15 cellular contexts compared by ENCODE assay signal in genomic region chr17:15432807-15433547, GRCh38. TPM values are rescaled to one million over a fixed set of nuclear protein-coding genes. Genes with fewer than 3 reads are reported as not detected.
DNase-seq lines count a peak whose midpoint lies in the region; ATAC-seq, FAIRE-seq and TF ChIP-seq lines count a peak whose summit lies in the region.
"Had no signal": no experiment of that assay in that cellular context is flagged by ENCODE, and none has a peak within 500 bp of the region (broad histone marks: within the 10 kb centered on the region; RNA-seq: fewer than 3 reads in every experiment).

No MANE protein-coding gene starts in this region.

- peaks cover 6% of the 10 kb centered on the region for H3K4me1 Mint-ChIP-seq in astrocyte (ENCODE audit: low read depth, unreplicated experiment)

- H3K27me3 Mint-ChIP-seq in astrocyte (ENCODE audit: low read depth, unreplicated experiment) = no peaks in the 10 kb centered on the region

- no peaks in the 10 kb centered on the region for H3K27me3 ChIP-seq in AG04450 (ENCODE audit: control insufficient read depth, insufficient read depth, low read length)
- H3K27me3 ChIP-seq in astrocyte (ENCODE audit: insufficient read depth, low read length) = no peaks in the 10 kb centered on the region
- no peaks in the 10 kb centered on the region for H3K27me3 ChIP-seq in H7 (ENCODE audit: control insufficient read depth, insufficient read depth, low read length)

- TF ChIP-seq CTCF in AG04450 (IDR thresholded peaks at IDR 0.05; ENCODE audit: low read depth, low read length) (no peak), astrocyte (IDR thresholded peaks at IDR 0.05; ENCODE audit: insufficient read depth, low read depth, low read length) (no peak), omental fat pad (IDR thresholded peaks at IDR 0.05) (no peak)

- POLR2A ChIA-PET in AG04450 (lab: Yijun Ruan, JAX) = interaction anchor here (0.5 to 2.1 kb wide), 9 partner anchors 9 to 170 kb away, joined by 3 to 12 read pairs (median 5); no protein-coding TSS in a partner anchor

- no peaks in the 10 kb centered on the region for H3K36me3 ChIP-seq in astrocyte (ENCODE audit: insufficient read depth, low read length)
- peaks cover 7% of the 10 kb centered on the region for H3K36me3 ChIP-seq in H7 (replicated peaks; ENCODE audit: control insufficient read depth, insufficient read depth, low read length)

- intact Hi-C loops in left cardiac atrium (cut with DNase I) = no loop called here

- DNase-seq in AG04450 (ENCODE audit: low read depth, low spot score) (peak; percentile 89), astrocyte (ENCODE audit: low read depth) (peak; percentile 60), left cardiac atrium (peak; percentile 41), omental fat pad (ENCODE audit: low spot score) (no peak), HT-29 (ENCODE audit: low spot score) (no peak), H7 (no peak), hepatic stellate cell (ENCODE audit: low spot score) (no peak)
- no peak for DNase-seq in activated CD4-positive, CD25-positive, alpha-beta regulatory T cell (lab: John Stamatoyannopoulos, UW)
- DNase-seq: activated T-cell treated with anti-CD3 and anti-CD28 coated beads for 4 hours; effector CD8-positive, alpha-beta T cell; NCI-H2029 treated with DMSO at 0.1 percent for 48 hours; NK-92 treated with Interleukin-12 subunit alpha and Interleukin-12 subunit beta, amount 100 ng/mL, for 24 hours had no signal

- H3K9me3 ChIP-seq in AG04450 (ENCODE audit: control insufficient read depth, insufficient read depth, low read length) (no peaks in the 10 kb centered on the region), astrocyte (ENCODE audit: insufficient read depth, low read depth, low read length) (no peaks in the 10 kb centered on the region)
- H3K9me3 ChIP-seq: A549 had no signal

- H2AFZ ChIP-seq in astrocyte (ENCODE audit: low read depth, low read length) = no peak overlapping the region

- no peak overlapping the region for H3K9ac ChIP-seq in astrocyte (ENCODE audit: low read length)

- H3K36me3 Mint-ChIP-seq in astrocyte (ENCODE audit: low read depth, unreplicated experiment) = peaks cover 17% of the 10 kb centered on the region

- H3K27ac ChIP-seq in AG04450 (ENCODE audit: low read depth, low read length) (peak overlapping the region; percentile 83), astrocyte (ENCODE audit: low read depth, low read length) (no peak overlapping the region)
- H3K27ac ChIP-seq: A549 had no signal

- CTCF ChIA-PET in AG04450 (lab: Charles Lee) = interaction anchor here (0.6 kb wide), 3 partner anchors 15 to 55 kb away, joined by 3 to 4 read pairs (median 4); no protein-coding TSS in a partner anchor

- no peaks in the 10 kb centered on the region for H4K20me1 ChIP-seq in astrocyte (ENCODE audit: insufficient read depth, low read length)

- FAIRE-seq in astrocyte (lab: Jason Lieb, UNC) = no peak
- FAIRE-seq: A549 had no signal

- no peaks in the 10 kb centered on the region for H3K4me1 ChIP-seq in astrocyte (ENCODE audit: insufficient read depth, low read length)
- H3K4me1 ChIP-seq: A549 had no signal

- H3K4me2 ChIP-seq in astrocyte (ENCODE audit: low read length) = no peak overlapping the region
- H3K4me2 ChIP-seq: A549 had no signal

- H3K27ac Mint-ChIP-seq in astrocyte (ENCODE audit: unreplicated experiment) = peak overlapping the region; percentile 9

- peaks cover 3% of the 10 kb centered on the region for H3K9me3 Mint-ChIP-seq in astrocyte (ENCODE audit: unreplicated experiment)

- H3K4me3 ChIP-seq in AG04450 (ENCODE audit: low read depth, low read length) (no peak overlapping the region), astrocyte (ENCODE audit: insufficient read depth, low read depth, low read length) (no peak overlapping the region), H7 (ENCODE audit: insufficient read depth, low read depth, low read length) (no peak overlapping the region)
- H3K4me3 ChIP-seq: A549 had no signal

- H3K79me2 ChIP-seq in astrocyte (ENCODE audit: insufficient read depth, low read length) = no peaks in the 10 kb centered on the region

- H3K4me3 Mint-ChIP-seq in astrocyte (ENCODE audit: unreplicated experiment) = no peak overlapping the region

- peak; percentile 16 to 71 for ATAC-seq in left cardiac atrium
- ATAC-seq in omental fat pad (ENCODE audit: low FRiP score) = peak; percentile 60
- ATAC-seq: A549, SK-N-SH treated with all-trans-retinoic acid at 6 μM for 48 hours had no signal

RNA-seq across cellular contexts. Expression of gene CDRT4, which starts 34.4 kb away (rescaled TPM):
- 4.1 and 5.0 TPM in 2 replicates for polyA plus RNA-seq in AG04450 (2011; rRNA removed)
- polyA minus RNA-seq in AG04450 (2011; rRNA and poly(A)+ RNA removed) = 3.8 and 6.7 TPM in 2 replicates
- total RNA-seq in astrocyte (6.2 and 8.8 TPM in 2 replicates), left cardiac atrium (1 to 10 TPM; 1.7 to 4.9 TPM), omental fat pad (1 to 10 TPM; 1.3 to 7.9 (median 2.6) TPM)
- total RNA-seq in HT-29 (2014; rRNA removed; shearing (Covaris generic)) = 0.20 TPM in 1 of 2 replicates, not detected in the other
- 3.9 and 4.7 TPM in 2 replicates for total RNA-seq in H7 (2014; rRNA removed; shearing (Covaris generic))
- total RNA-seq: LHCN-M2 had no signal

Comparison
In these comparisons a context has a peak if more than half of its experiments do, and no peak if none do; other contexts are left out.
1. DNase-seq: peak in AG04450 (single experiment), astrocyte (single experiment) and left cardiac atrium (single experiment); none in omental fat pad (single experiment), HT-29 (single experiment), H7 (single experiment), hepatic stellate cell (single experiment) and activated CD4-positive, CD25-positive, alpha-beta regulatory T cell (0 of 4).